ENCODE assay signal across 9 cellular contexts in the genomic region with DNA sequence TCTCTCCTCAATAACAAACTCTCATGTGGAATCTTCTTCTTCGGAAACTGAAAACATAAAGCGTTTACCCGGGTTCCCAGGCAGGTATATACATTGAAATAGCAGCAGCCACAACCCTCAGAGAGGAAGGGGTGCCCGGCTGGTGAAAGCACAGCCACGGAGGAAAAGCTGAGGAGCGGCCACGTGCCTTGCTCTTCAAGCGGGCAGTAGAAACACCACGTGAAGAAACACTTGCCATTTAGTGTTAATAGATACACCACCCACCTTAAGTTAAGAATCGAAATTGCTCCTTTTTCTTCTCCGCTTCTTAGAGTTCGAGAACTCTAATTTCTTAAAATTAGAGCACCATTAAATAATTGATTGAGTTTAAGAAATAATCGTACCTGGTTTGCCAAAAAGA. TPM values are rescaled to one million over a fixed set of nuclear protein-coding genes. Genes with fewer than 3 reads are reported as not detected.
DNase-seq lines count a peak whose midpoint lies in the region; ATAC-seq and TF ChIP-seq lines count a peak whose summit lies in the region.
"Had no signal": no experiment of that assay in that cellular context is flagged by ENCODE, and none has a peak within 500 bp of the region (broad histone marks: within the 10 kb centered on the region; RNA-seq: fewer than 3 reads in every experiment).

No MANE protein-coding gene starts in this region.

- ATAC-seq in HG02571 (IDR thresholded peaks at IDR 0.05; ENCODE audit: unreplicated experiment) (no peak), GM18511 (IDR thresholded peaks at IDR 0.05; ENCODE audit: unreplicated experiment) (no peak)

- H3K9me3 ChIP-seq in ascending aorta = no peaks in the 10 kb centered on the region

- DNase-seq in GM03348 (ENCODE audit: low spot score) (peak; percentile 45), ascending aorta (ENCODE audit: low spot score in 2 of 2) (no peak), islet precursor cell (peak; percentile 29), NAMALWA (ENCODE audit: low spot score) (no peak)
- no peak for DNase-seq in activated naive CD4-positive, alpha-beta T cell treated with Interleukin-2 at 50 U/mL for 16 hours
- DNase-seq: stimulated activated CD4-positive, alpha-beta T cell treated with anti-CD3 and anti-CD28 coated beads, Interleukin-2, amount 100 ng/mL, for 24 hours had no signal

- TF ChIP-seq CTCF in ascending aorta (IDR thresholded peaks at IDR 0.05) = no peak

- H3K4me3 ChIP-seq in ascending aorta (peak overlapping the region; percentile 32 to 82), skin epidermis (peak overlapping the region; percentile 31 to 50 (median 36))

- H3K27ac ChIP-seq in ascending aorta = peak overlapping the region; percentile 63 to 71
- peak overlapping the region in 19 of 21 experiments; percentile 16 to 86 (median 71) for H3K27ac ChIP-seq in skin epidermis

- H3K4me1 ChIP-seq in ascending aorta = peaks cover 0 to 14% of the 10 kb centered on the region in 2 donors

- peaks cover 11 to 14% of the 10 kb centered on the region in 2 donors for H3K36me3 ChIP-seq in ascending aorta

- intact Hi-C loops in ascending aorta (cut with DNase I) = loop anchor here (5.0 to 10.0 kb wide), 6 partner anchors 41 to 359 kb away; no protein-coding TSS in a partner anchor

- H3K27me3 ChIP-seq in ascending aorta = no peaks in the 10 kb centered on the region

RNA-seq across cellular contexts. Expression of gene THBS2, which starts 0.3 kb away (rescaled TPM):
- 709 TPM for total RNA-seq in ascending aorta

Comparison
In these comparisons a context has a peak if more than half of its experiments do, and no peak if none do; other contexts are left out.
1. DNase-seq: peak in GM03348 (single experiment) and islet precursor cell (single experiment); none in ascending aorta (0 of 2), NAMALWA (single experiment) and activated naive CD4-positive, alpha-beta T cell treated with Interleukin-2 at 50 U/mL for 16 hours (single experiment).